Comparison of ENCODE assay signal across 17 cellular contexts in the genomic region with DNA sequence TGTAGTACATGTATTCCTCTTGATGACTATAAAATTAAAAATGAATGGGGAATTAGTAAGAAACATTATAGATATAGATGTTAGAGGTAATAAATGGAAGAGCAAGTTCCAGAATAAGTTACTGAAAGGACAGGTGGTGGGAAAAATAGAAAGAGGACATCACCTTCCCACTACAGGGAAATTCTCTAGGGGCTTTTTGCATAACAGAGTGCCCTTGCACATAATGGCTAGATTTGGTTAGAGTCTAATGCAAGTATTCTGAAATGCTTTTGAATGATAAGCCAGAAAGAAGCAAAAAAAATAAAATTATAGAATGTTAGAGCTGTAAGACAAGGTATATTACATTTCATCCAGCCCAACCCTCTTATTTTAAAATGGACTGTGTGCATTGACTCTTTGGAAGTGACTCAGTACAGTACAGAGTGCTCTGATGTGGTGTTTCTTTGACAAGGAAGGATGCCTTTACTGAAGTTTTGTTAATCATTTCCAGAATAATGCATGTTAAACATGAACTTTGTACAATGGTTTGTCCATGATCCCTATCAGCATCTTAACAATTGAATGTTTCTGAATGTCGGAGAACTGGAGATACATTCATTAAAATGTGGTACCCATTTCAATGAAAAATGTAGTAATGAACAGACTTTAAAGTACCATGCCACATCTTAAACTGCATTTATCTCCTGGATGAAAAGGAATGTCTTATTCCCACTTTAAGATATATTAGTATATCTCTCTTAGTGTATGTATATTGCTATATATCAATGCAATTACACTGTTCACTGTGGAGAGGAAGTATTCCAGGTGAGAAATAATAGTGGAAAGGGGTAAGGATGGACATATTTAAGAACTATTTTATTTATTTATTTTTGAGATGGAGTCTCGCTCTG.
DNase-seq lines count a peak whose midpoint lies in the region; ATAC-seq and TF ChIP-seq lines count a peak whose summit lies in the region.
"Had no signal": no experiment of that assay in that cellular context is flagged by ENCODE, and none has a peak within 500 bp of the region (broad histone marks: within the 10 kb centered on the region; RNA-seq: fewer than 3 reads in every experiment).

No MANE protein-coding gene starts in this region.

- H3K9me3 ChIP-seq in MM.1S (replicated peaks; ENCODE audit: insufficient read depth, low read length) = no peaks in the 10 kb centered on the region
- H3K9me3 ChIP-seq: gastroesophageal sphincter had no signal

- H3K27ac ChIP-seq in MM.1S (ENCODE audit: low read length) = no peak overlapping the region
- H3K27ac ChIP-seq: brain microvascular endothelial cell, gastroesophageal sphincter had no signal

- in situ Hi-C loops in ACHN (cut with HindIII; ENCODE audit: low pct_ligation_motif_present, low pct_unique_long_range_greater_than_20kb, low sequenced_read_pairs) (no loop called here), GM13977 (cut with MboI; ENCODE audit: low pct_unique_long_range_greater_than_20kb, low sequenced_read_pairs, unreplicated experiment) (no loop called here)

- H3K27me3 ChIP-seq in MM.1S (replicated peaks; ENCODE audit: insufficient read depth, low read length) = no peaks in the 10 kb centered on the region
- H3K27me3 ChIP-seq: brain microvascular endothelial cell, gastroesophageal sphincter had no signal

- TF ChIP-seq CTCF in GM13977 (IDR thresholded peaks at IDR 0.05; ENCODE audit: extremely low read depth, insufficient read depth, missing control alignments) (no peak), MM.1S (IDR thresholded peaks at IDR 0.05; ENCODE audit: low read length) (no peak)

- H3K9ac ChIP-seq in MM.1S (ENCODE audit: low read length) = no peak overlapping the region

- H2AFZ ChIP-seq in MM.1S (ENCODE audit: low read length) = no peak overlapping the region

- ATAC-seq in GM19463 (IDR thresholded peaks at IDR 0.05; ENCODE audit: unreplicated experiment) (peak; percentile 82), HG03095 (IDR thresholded peaks at IDR 0.05; ENCODE audit: unreplicated experiment) (peak; percentile 69), GM21526 (IDR thresholded peaks at IDR 0.05; ENCODE audit: low FRiP score, unreplicated experiment) (no peak)
- ATAC-seq: gastroesophageal sphincter, K562, left lobe of liver had no signal

- H3K4me3 ChIP-seq in MM.1S (ENCODE audit: low read length) = no peak overlapping the region
- H3K4me3 ChIP-seq: gastroesophageal sphincter, K562 had no signal

- H3K36me3 ChIP-seq in MM.1S (replicated peaks; ENCODE audit: insufficient read depth, low read length) = no peaks in the 10 kb centered on the region
- H3K36me3 ChIP-seq: brain microvascular endothelial cell, gastroesophageal sphincter had no signal

- H3K4me2 ChIP-seq in MM.1S (ENCODE audit: low read depth, low read length) = no peak overlapping the region

- H3K9me2 ChIP-seq in MM.1S (replicated peaks; ENCODE audit: insufficient read depth, low read length) = no peaks in the 10 kb centered on the region

- no peaks in the 10 kb centered on the region for H3K4me1 ChIP-seq in MM.1S (ENCODE audit: low read length)
- H3K4me1 ChIP-seq: gastroesophageal sphincter had no signal

- no peaks in the 10 kb centered on the region for H3F3A ChIP-seq in MM.1S (ENCODE audit: insufficient read depth, low read length)

- peak; percentile 44 for DNase-seq in ACHN
- peak; percentile 81 for DNase-seq in SW480 (ENCODE audit: low spot score)
- no peak for DNase-seq in GM13977 (ENCODE audit: low spot score)
- no peak for DNase-seq in MM.1S
- no peak for DNase-seq in activated T-cell treated with anti-CD3 and anti-CD28 coated beads for 4 hours
- DNase-seq: activated CD8-positive, alpha-beta memory T cell treated with anti-CD3 and anti-CD28 coated beads for 24 hours; brain microvascular endothelial cell; endodermal cell; naive B cell; NCI-H1694 treated with DMSO at 0.1 percent for 48 hours; stimulated activated CD4-positive, alpha-beta T cell treated with anti-CD3 and anti-CD28 coated beads, Interleukin-1b, Interleukin-23, amount 100 ng/mL, for 48 hours had no signal

- H3K79me2 ChIP-seq in MM.1S (ENCODE audit: low read length) = no peaks in the 10 kb centered on the region

- H4K20me1 ChIP-seq in MM.1S (ENCODE audit: insufficient read depth, low read length) = no peaks in the 10 kb centered on the region

Comparison
In these comparisons a context has a peak if more than half of its experiments do, and no peak if none do; other contexts are left out.
1. DNase-seq: peak in ACHN (single experiment) and SW480 (single experiment); none in GM13977 (single experiment), MM.1S (single experiment) and activated T-cell treated with anti-CD3 and anti-CD28 coated beads for 4 hours (single experiment).